ENCODE assay signal across 30 cellular contexts in the genomic region with DNA sequence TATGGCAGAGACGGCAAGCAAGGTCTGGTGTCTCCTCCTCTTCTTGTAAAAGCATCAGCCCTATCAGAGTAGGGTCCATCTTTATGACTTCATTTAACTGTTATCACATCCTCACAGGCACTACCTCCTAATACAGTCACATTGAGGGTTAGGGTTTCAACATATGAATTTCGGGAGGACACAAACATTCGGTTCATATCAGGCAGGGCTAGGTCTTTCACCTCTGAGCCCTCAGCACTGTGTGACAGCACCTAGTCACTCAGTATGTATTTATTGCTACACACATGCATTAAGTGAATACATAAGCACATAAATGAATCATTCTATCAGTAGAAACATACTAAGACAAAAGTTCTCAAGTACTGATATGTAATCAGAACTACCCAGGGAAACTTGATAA. TPM values are rescaled to one million over a fixed set of nuclear protein-coding genes. Genes with fewer than 3 reads are reported as not detected.
"Had no signal": no experiment of that assay in that cellular context is flagged by ENCODE, and none has a peak within 500 bp of the region (broad histone marks: within the 10 kb centered on the region; RNA-seq: fewer than 3 reads in every experiment).

No MANE protein-coding gene starts in this region.

- H3K4me3 ChIP-seq: esophagus squamous epithelium, heart right ventricle, left ventricle myocardium inferior, lung, neural progenitor cell, right atrium auricular region, smooth muscle cell, upper lobe of left lung had no signal

- H2AFZ ChIP-seq: neural progenitor cell, parathyroid adenoma had no signal

- H3K27me3 ChIP-seq: esophagus squamous epithelium, neural progenitor cell, right atrium auricular region, upper lobe of left lung had no signal

- H3K9me3 ChIP-seq: esophagus squamous epithelium, heart right ventricle, left ventricle myocardium inferior, right atrium auricular region, upper lobe of left lung had no signal

- H3K4me2 ChIP-seq: neural progenitor cell, smooth muscle cell had no signal

- H3K4me1 ChIP-seq: esophagus squamous epithelium, heart right ventricle, left ventricle myocardium inferior, parathyroid adenoma, right atrium auricular region, upper lobe of left lung had no signal

- H3K27ac ChIP-seq: esophagus squamous epithelium, heart right ventricle, left ventricle myocardium inferior, neural progenitor cell, parathyroid adenoma, right atrium auricular region, upper lobe of left lung had no signal

- H3K36me3 ChIP-seq: esophagus squamous epithelium, heart right ventricle, left ventricle myocardium inferior, neural progenitor cell, right atrium auricular region, upper lobe of left lung had no signal

- FAIRE-seq: colon had no signal

- H3K79me2 ChIP-seq: parathyroid adenoma had no signal

- ATAC-seq: activated CD8-positive, alpha-beta T cell treated with anti-CD3 and anti-CD28 coated beads, Interleukin-2, amount 10 ng/mL, durations not matched to agents 7 days and 5 days; activated naive CD4-positive, alpha-beta T cell treated with anti-CD3 and anti-CD28 coated beads, Interleukin-2, amount 50 U/mL, for 72 hours; activated T-cell treated with anti-CD3 and anti-CD28 coated beads, Interleukin-2, amount 50 U/mL, for 72 hours; heart right ventricle; natural killer cell; stimulated activated memory B cell treated with anti-CD40 and anti-IgM and Interleukin-4, amounts not matched to agents 10 μg/mL and 1 μg/mL and 100 μg/mL, for 72 hours; stimulated activated naive CD8-positive, alpha-beta T cell treated with anti-CD3 and anti-CD28 coated beads, Interleukin-15, amount 100 ng/mL, for 72 hours had no signal

- DNase-seq: activated B cell treated with CpG ODN at 0.5 μM for 24 hours; activated CD4-positive, alpha-beta T cell treated with anti-CD3 and anti-CD28 coated beads, Interleukin-2, amount 50 U/mL, for 1 hour; activated CD8-positive, alpha-beta T cell treated with anti-CD3 and anti-CD28 coated beads, Interleukin-2, amount 10 ng/mL, durations not matched to agents 7 days and 5 days; activated naive CD4-positive, alpha-beta T cell; activated T-cell treated with anti-CD3 and anti-CD28 coated beads for 4 hours; activated T-cell treated with anti-CD3 and anti-CD28 coated beads, Interleukin-2, amount 50 U/mL, for 72 hours; dermis blood vessel endothelial cell; effector CD4-positive, alpha-beta T cell; esophagus squamous epithelium; foreskin melanocyte; heart right ventricle; islet precursor cell; left ventricle myocardium inferior; mesendoderm; natural killer cell; occipital lobe; stimulated activated CD4-positive, alpha-beta T cell treated with anti-CD3 and anti-CD28 coated beads, Interleukin-1b, Interleukin-23, amount 100 ng/mL, for 48 hours; stimulated activated CD4-positive, alpha-beta T cell treated with anti-CD3 and anti-CD28 coated beads, Interleukin-4, amount 100 ng/mL, for 4 hours; stimulated activated CD8-positive, alpha-beta memory T cell treated with anti-CD3 and anti-CD28 coated beads, Interleukin-4, amount 100 ng/mL, for 48 hours; stimulated activated naive CD8-positive, alpha-beta T cell treated with anti-CD3 and anti-CD28 coated beads, Interleukin-15, amount 100 ng/mL, for 72 hours; substantia nigra; upper lobe of left lung had no signal

RNA-seq across cellular contexts. Expression of gene FOXD1, which starts 40.2 kb away (rescaled TPM):
- total RNA-seq: right atrium auricular region had no signal
